Comparison of ENCODE assay signal across 10 cellular contexts in the genomic region with DNA sequence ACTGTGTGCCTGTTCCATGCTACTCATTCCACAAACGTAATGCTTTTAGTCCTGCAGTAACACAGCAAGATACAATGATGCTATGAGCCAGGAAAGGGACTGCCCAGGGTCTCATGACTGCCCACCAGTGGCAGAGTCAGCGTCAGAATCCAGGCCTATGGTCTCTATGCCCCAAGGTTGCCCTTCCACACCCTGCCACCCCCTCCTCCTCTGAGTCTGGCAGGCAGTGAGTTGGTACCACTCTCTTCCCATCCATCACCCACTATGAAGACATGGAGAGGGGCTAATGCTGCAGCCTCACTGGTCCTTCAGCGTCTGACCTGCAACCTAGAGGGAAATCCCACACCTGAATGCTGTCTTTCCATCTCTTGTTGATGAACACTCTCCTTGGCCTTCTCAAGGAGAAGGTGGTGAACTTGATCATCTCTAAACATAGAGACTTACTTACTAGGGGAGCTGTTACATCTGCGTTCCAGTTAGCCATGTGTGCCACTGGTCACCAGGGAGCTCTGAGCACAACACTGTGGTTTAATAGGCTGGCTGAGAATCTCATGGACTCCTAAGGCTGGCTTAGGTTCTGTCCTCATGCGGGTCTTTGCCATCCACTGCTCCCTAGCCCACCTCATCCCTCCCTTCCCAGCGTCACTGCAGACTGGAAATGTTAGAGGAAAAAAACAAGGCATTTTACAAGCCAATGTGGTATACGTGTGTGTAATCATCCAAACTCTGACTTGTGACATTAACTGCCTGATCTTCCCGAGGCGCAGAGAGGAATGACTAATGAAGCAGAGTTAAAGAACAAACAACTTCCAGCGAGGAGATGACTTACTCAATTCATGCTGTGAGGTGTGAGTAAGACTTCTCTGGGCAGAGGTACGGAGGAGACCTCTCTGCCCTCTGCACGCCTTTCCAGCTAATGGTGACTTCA. TPM values are rescaled to one million over a fixed set of nuclear protein-coding genes. Genes with fewer than 3 reads are reported as not detected.
DNase-seq lines count a peak whose midpoint lies in the region; ATAC-seq and TF ChIP-seq lines count a peak whose summit lies in the region.
"Had no signal": no experiment of that assay in that cellular context is flagged by ENCODE, and none has a peak within 500 bp of the region (broad histone marks: within the 10 kb centered on the region; RNA-seq: fewer than 3 reads in every experiment).

No MANE protein-coding gene starts in this region.

- H3K36me3 ChIP-seq in Peyer's patch, result no peaks in the 10 kb centered on the region
- no peaks in the 10 kb centered on the region for H3K36me3 ChIP-seq in endodermal cell (ENCODE audit: control insufficient read depth, insufficient read depth, low read length)

- no peak overlapping the region for H3K27ac Mint-ChIP-seq in endodermal cell
- H3K27ac Mint-ChIP-seq in natural killer cell, result no peak overlapping the region

- H3K9me3 ChIP-seq in Peyer's patch (no peaks in the 10 kb centered on the region), endodermal cell (ENCODE audit: control insufficient read depth, low read length) (no peaks in the 10 kb centered on the region)

- H3K4me1 Mint-ChIP-seq in endodermal cell (peaks cover 14% of the 10 kb centered on the region), natural killer cell (no peaks in the 10 kb centered on the region)

- TF ChIP-seq CTCF in Peyer's patch (IDR thresholded peaks at IDR 0.05) (no peak), endodermal cell (conservative IDR thresholded peaks at IDR 0.05) (no peak), natural killer cell (IDR thresholded peaks at IDR 0.05) (no peak)

- H3K9me3 Mint-ChIP-seq in endodermal cell (no peaks in the 10 kb centered on the region), natural killer cell (no peaks in the 10 kb centered on the region)
- H3K9me3 Mint-ChIP-seq: activated naive CD4-positive, alpha-beta T cell treated with anti-CD3 and anti-CD28 coated beads, Interleukin-2, amount 50 U/mL, for 72 hours had no signal

- WGBS in endodermal cell (ENCODE audit: insufficient coverage in 1 of 2, insufficient read length in 1 of 2), 2 experiments, result 81 to 84% methylated on average over 7 to 12 of the region's 12 CpGs

- H3K4me3 Mint-ChIP-seq in endodermal cell, result no peak overlapping the region
- H3K4me3 Mint-ChIP-seq in natural killer cell, result no peak overlapping the region

- ATAC-seq in natural killer cell (no peak), HG02610 (IDR thresholded peaks at IDR 0.05; ENCODE audit: unreplicated experiment) (no peak)

- H3K36me3 Mint-ChIP-seq in endodermal cell (ENCODE audit: low read depth) (peaks cover 2% of the 10 kb centered on the region), natural killer cell (no peaks in the 10 kb centered on the region)
- H3K36me3 Mint-ChIP-seq: activated naive CD4-positive, alpha-beta T cell treated with anti-CD3 and anti-CD28 coated beads, Interleukin-2, amount 50 U/mL, for 72 hours had no signal

- no peaks in the 10 kb centered on the region for H3K27me3 Mint-ChIP-seq in endodermal cell (ENCODE audit: insufficient read depth)
- H3K27me3 Mint-ChIP-seq in natural killer cell (ENCODE audit: low read depth in 2 of 2), result no peaks in the 10 kb centered on the region

- no peak overlapping the region for H3K4me3 ChIP-seq in Peyer's patch
- H3K4me3 ChIP-seq in endodermal cell (ENCODE audit: low read length), result no peak overlapping the region

- H3K27ac ChIP-seq in Peyer's patch, result no peak overlapping the region
- H3K27ac ChIP-seq in endodermal cell (ENCODE audit: low read depth, low read length), result no peak overlapping the region

- DNase-seq in EL, result peak; percentile 93
- peak in 2 of 3 donors; percentile 6 to 7 for DNase-seq in Peyer's patch
- DNase-seq in endodermal cell, result peak; percentile 41
- peak; percentile 94 for DNase-seq in non-pigmented ciliary epithelial cell (ENCODE audit: low read depth)
- DNase-seq in NCI-H345 (lab: John Stamatoyannopoulos, UW), result no peak
- DNase-seq in NCI-H446 (lab: John Stamatoyannopoulos, UW), result no peak
- DNase-seq in natural killer cell, result no peak
- DNase-seq: occipital lobe had no signal

- intact Hi-C loops in natural killer cell (cut with micrococcal nuclease), result no loop called here

- no peak for TF ChIP-seq POLR2A in Peyer's patch (IDR thresholded peaks at IDR 0.05)

- H3K4me1 ChIP-seq in Peyer's patch, result no peaks in the 10 kb centered on the region
- peaks cover 4% of the 10 kb centered on the region for H3K4me1 ChIP-seq in endodermal cell (ENCODE audit: control insufficient read depth, insufficient read depth, low read length)

- H3K27me3 ChIP-seq in Peyer's patch (no peaks in the 10 kb centered on the region), endodermal cell (ENCODE audit: control insufficient read depth, insufficient read depth, low read length, poor library complexity, severe bottlenecking) (no peaks in the 10 kb centered on the region)

- no peak overlapping the region for H3K9ac ChIP-seq in endodermal cell (ENCODE audit: extremely low read depth, low read length, poor library complexity, severe bottlenecking)

RNA-seq across cellular contexts. Expression of a gene that starts 28.8 kb away (rescaled TPM):
- total RNA-seq in Peyer's patch, result 10 to 100 TPM; 13.2 to 31.2 (median 20.5) TPM
- 1 to 10 TPM; 4.4 to 7.9 TPM for total RNA-seq in endodermal cell
- polyA plus RNA-seq in endodermal cell (2013, experiment 1 of 2), result 3.2 TPM
- polyA plus RNA-seq in endodermal cell (2013, experiment 2 of 2), result 4.2 TPM
- 1 to 10 TPM; 1.7 to 2.5 (median 2.0) TPM for total RNA-seq in natural killer cell
- total RNA-seq: occipital lobe had no signal

Comparison
In these comparisons a context has a peak if more than half of its experiments do, and no peak if none do; other contexts are left out.
1. DNase-seq: peak in EL (single experiment), Peyer's patch (2 of 3), endodermal cell (single experiment) and non-pigmented ciliary epithelial cell (single experiment); none in NCI-H345 (single experiment), NCI-H446 (0 of 2) and natural killer cell (single experiment).